Comparison of ENCODE assay signal across 24 cellular contexts in the genomic region with DNA sequence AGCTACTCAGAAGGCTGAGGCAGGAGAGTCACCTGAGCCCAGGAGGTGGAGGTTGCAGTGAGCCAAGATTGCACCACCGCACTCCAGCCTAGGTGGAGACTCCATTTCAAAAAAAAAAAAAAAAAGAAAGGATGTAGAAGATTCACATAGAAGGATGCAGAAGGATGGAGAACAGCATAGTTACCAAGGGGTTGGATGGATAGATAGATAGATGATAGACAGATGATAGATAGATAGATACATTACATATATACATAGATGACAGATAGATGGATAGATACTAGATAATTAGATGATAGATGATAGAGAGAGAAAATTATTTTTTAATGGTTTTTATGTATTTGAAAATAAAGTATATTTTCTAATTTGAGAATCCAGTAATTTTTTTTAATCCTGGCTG.
"Had no signal": no experiment of that assay in that cellular context is flagged by ENCODE, and none has a peak within 500 bp of the region (broad histone marks: within the 10 kb centered on the region; RNA-seq: fewer than 3 reads in every experiment).

No MANE protein-coding gene starts in this region.

- H3K4me1 Mint-ChIP-seq: neural crest cell; stimulated activated naive CD8-positive, alpha-beta T cell treated with anti-CD3 and anti-CD28 coated beads, Interleukin-15, amount 100 ng/mL, for 72 hours had no signal

- H3K27me3 Mint-ChIP-seq: stimulated activated memory B cell treated with anti-CD40 and anti-IgM and Interleukin-4, amounts not matched to agents 10 μg/mL and 1 μg/mL and 100 μg/mL, for 72 hours; stimulated activated naive CD8-positive, alpha-beta T cell treated with anti-CD3 and anti-CD28 coated beads, Interleukin-15, amount 100 ng/mL, for 72 hours; type B pancreatic cell had no signal

- H3K27ac Mint-ChIP-seq: natural killer cell treated with Interleukin-12 subunit alpha and Interleukin-12 subunit beta and Interleukin-15 and Interleukin-18, amount 100 ng/mL, for 72 hours; stimulated activated memory B cell treated with anti-CD40 and anti-IgM and Interleukin-4, amounts not matched to agents 10 μg/mL and 1 μg/mL and 100 μg/mL, for 72 hours; stimulated activated naive CD8-positive, alpha-beta T cell treated with anti-CD3 and anti-CD28 coated beads, Interleukin-15, amount 100 ng/mL, for 72 hours had no signal

- ATAC-seq: natural killer cell treated with Interleukin-12 subunit alpha and Interleukin-12 subunit beta and Interleukin-15 and Interleukin-18, amount 100 ng/mL, for 72 hours; sciatic nerve; stimulated activated memory B cell treated with anti-CD40 and anti-IgM and Interleukin-4, amounts not matched to agents 10 μg/mL and 1 μg/mL and 100 μg/mL, for 72 hours; stimulated activated naive CD8-positive, alpha-beta T cell treated with anti-CD3 and anti-CD28 coated beads, Interleukin-15, amount 100 ng/mL, for 72 hours; stimulated activated naive CD8-positive, alpha-beta T cell treated with anti-CD3 and anti-CD28 coated beads, Interleukin-15, Interleukin-2, amounts not matched to agents 100 U/mL and 50 U/mL, for 24 hours had no signal

- H3K4me3 Mint-ChIP-seq: natural killer cell treated with Interleukin-12 subunit alpha and Interleukin-12 subunit beta and Interleukin-15 and Interleukin-18, amount 100 ng/mL, for 72 hours; nephron progenitor cell; neural crest cell; stimulated activated memory B cell treated with anti-CD40 and anti-IgM and Interleukin-4, amounts not matched to agents 10 μg/mL and 1 μg/mL and 100 μg/mL, for 72 hours; stimulated activated naive CD8-positive, alpha-beta T cell treated with anti-CD3 and anti-CD28 coated beads, Interleukin-15, amount 100 ng/mL, for 72 hours; type B pancreatic cell had no signal

- DNase-seq: nephron progenitor cell; nucleus accumbens; pancreas; retina; spleen; stimulated activated CD4-positive, alpha-beta T cell treated with anti-CD3 and anti-CD28 coated beads, Interleukin-12 subunit alpha, Interleukin-12 subunit beta, amount 100 ng/mL, for 4 hours; stimulated activated CD4-positive, alpha-beta T cell treated with anti-CD3 and anti-CD28 coated beads, Interleukin-1b, Interleukin-23, amount 100 ng/mL, for 48 hours; stimulated activated CD4-positive, alpha-beta T cell treated with anti-CD3 and anti-CD28 coated beads, Interleukin-4, amount 100 ng/mL, for 1 hour; stimulated activated CD4-positive, alpha-beta T cell treated with anti-CD3 and anti-CD28 coated beads, Interleukin-4, amount 100 ng/mL, for 4 hours; stimulated activated CD8-positive, alpha-beta memory T cell treated with anti-CD3 and anti-CD28 coated beads, Interleukin-4, amount 100 ng/mL, for 48 hours; stimulated activated naive CD4-positive, alpha-beta T cell; stimulated activated naive CD8-positive, alpha-beta T cell treated with anti-CD3 and anti-CD28 coated beads, Interleukin-15, amount 100 ng/mL, for 72 hours; stimulated activated naive CD8-positive, alpha-beta T cell treated with anti-CD3 and anti-CD28 coated beads, Interleukin-15, Interleukin-2, amounts not matched to agents 100 U/mL and 50 U/mL, for 24 hours; substantia nigra; testis; tibial artery; transverse colon; upper lobe of right lung; uterus had no signal

- H3K36me3 Mint-ChIP-seq: type B pancreatic cell had no signal
